Comparison of ENCODE assay signal across 2 cellular contexts in genomic region chr15:96326551-96327154, GRCh38.
A peak's percentile ranks its signal among the peaks of the same experiment; 100 is the strongest.
TF ChIP-seq lines count a peak whose summit lies in the region.

No MANE protein-coding gene starts in this region.

TF ChIP-seq in H1, 55 proteins besides CTCF, POLR2A, EP300 and RAD21:
- TF ChIP-seq BRCA1 (IDR thresholded peaks at IDR 0.05; ENCODE audit: low read depth, low read length) (no peak), EZH2 (IDR thresholded peaks at IDR 0.05; ENCODE audit: low read depth, low read length, severe bottlenecking) (peak; percentile 77), RNF2 (IDR thresholded peaks at IDR 0.05; ENCODE audit: borderline replicate concordance, low read depth, low read length, missing control alignments, poor library complexity, severe bottlenecking) (peak; percentile 75), CREB1 (IDR thresholded peaks at IDR 0.05) (no peak), GTF2F1 (IDR thresholded peaks at IDR 0.05; ENCODE audit: borderline replicate concordance, low read depth, low read length) (no peak), TCF12 (IDR thresholded peaks at IDR 0.05; ENCODE audit: low read depth, low read length) (0 out of 2 replicates have a peak, but pooled peaks have one; percentile 31), CBX8 (IDR thresholded peaks at IDR 0.05; ENCODE audit: borderline replicate concordance, low read depth, low read length) (0 out of 2 replicates have a peak, but pooled peaks have one; percentile 5), SUZ12 (IDR thresholded peaks at IDR 0.05; ENCODE audit: low read length) (peak; percentile 54), TAF1 (IDR thresholded peaks at IDR 0.05; ENCODE audit: low read depth, low read length) (no peak), TBP (IDR thresholded peaks at IDR 0.05; ENCODE audit: low read depth, low read length) (0 out of 2 replicates have a peak, but pooled peaks have one; percentile 12), CHD7 (IDR thresholded peaks at IDR 0.05; ENCODE audit: insufficient replicate concordance, low read length) (no peak)

TF ChIP-seq in neural cell, 6 proteins besides CTCF, POLR2A, EP300 and RAD21:
- TF ChIP-seq EZH2 (IDR thresholded peaks at IDR 0.05; ENCODE audit: borderline replicate concordance, insufficient read depth, low read length, poor library complexity, severe bottlenecking), result peak; percentile 80
- no peak for TF ChIP-seq MXI1 (conservative IDR thresholded peaks at IDR 0.05; ENCODE audit: poor library complexity, severe bottlenecking)
- TF ChIP-seq POLR2AphosphoS5 (IDR thresholded peaks at IDR 0.05), result peak; percentile 31
